Comparison of ENCODE assay signal across 8 cellular contexts in the genomic region with DNA sequence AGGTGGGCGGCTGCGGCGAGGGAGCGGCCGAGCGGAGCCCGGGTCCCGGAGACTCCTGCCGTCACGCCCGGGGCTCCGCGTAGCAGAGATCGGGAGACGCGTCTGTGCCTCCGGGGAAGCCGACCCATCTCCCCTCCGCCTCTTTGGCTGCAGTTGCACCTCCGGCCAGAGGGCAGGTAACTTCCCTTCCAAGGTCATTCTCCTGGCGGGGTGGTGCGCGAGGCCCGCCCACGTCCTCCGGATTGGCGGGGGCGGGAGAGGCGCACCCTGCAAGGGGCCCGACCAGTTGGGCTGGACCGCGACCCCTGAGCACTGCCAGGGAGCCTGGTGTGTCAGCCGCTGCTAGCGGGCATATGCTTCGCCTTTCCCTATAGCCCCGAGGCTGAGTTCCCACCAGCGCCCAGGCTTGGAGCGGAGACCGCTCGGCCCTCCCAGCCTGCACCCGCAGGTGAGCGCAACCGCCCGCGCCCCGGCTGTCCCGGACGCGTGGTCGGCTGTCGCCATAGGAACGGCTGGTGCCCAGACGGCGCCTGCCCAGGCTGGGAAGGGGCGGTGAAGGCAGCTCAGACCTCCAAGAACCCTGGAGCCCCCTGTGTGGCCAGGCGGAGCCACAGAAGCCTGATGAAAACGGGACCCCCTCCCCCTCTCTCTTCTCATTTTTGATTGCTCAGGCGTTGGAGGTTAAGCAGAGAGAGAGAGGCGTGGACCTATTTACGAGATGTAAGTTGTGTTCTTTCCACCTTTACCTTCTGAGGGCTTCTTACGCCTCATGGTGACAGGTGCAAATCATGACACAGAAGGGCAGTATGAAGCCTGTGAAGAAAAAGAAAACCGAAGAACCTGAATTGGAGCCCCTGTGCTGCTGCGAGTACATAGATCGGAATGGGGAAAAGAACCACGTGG. TPM values are rescaled to one million over a fixed set of nuclear protein-coding genes. Genes with fewer than 3 reads are reported as not detected.
DNase-seq lines count a peak whose midpoint lies in the region; ATAC-seq and TF ChIP-seq lines count a peak whose summit lies in the region.

No MANE protein-coding gene starts in this region.

- H3K4me1 ChIP-seq in esophagus squamous epithelium (peaks cover 0 to 19% (median 2%) of the 10 kb centered on the region in 3 donors), neuron (ENCODE audit: insufficient read depth, low read length) (peaks cover 10% of the 10 kb centered on the region), vagina (peaks cover 14% of the 10 kb centered on the region)

- H3K9me3 ChIP-seq in esophagus squamous epithelium: no peaks in the 10 kb centered on the region
- no peaks in the 10 kb centered on the region for H3K9me3 ChIP-seq in neuron (ENCODE audit: low read length)
- H3K9me3 ChIP-seq in vagina: no peaks in the 10 kb centered on the region

- ATAC-seq in HG02885 (IDR thresholded peaks at IDR 0.05; ENCODE audit: poor library complexity, unreplicated experiment): peak; percentile 51

- TF ChIP-seq POLR2A in esophagus squamous epithelium (IDR thresholded peaks at IDR 0.05): no peak
- TF ChIP-seq POLR2A in vagina (IDR thresholded peaks at IDR 0.05): no peak

- 1 to 12% methylated on average over 8 to 21 of the region's 65 CpGs for WGBS in esophagus squamous epithelium, 2 donors

- intact Hi-C loops in esophagus squamous epithelium (cut with DNase I): no loop called here
- intact Hi-C loops in vagina (cut with DNase I): no loop called here

- peaks cover 0 to 10% (median 0%) of the 10 kb centered on the region in 3 donors for H3K36me3 ChIP-seq in esophagus squamous epithelium
- H3K36me3 ChIP-seq in neuron (ENCODE audit: insufficient read depth, low read length): no peaks in the 10 kb centered on the region
- no peaks in the 10 kb centered on the region for H3K36me3 ChIP-seq in vagina

- peak overlapping the region; percentile 97 for H2AFZ ChIP-seq in neuron (ENCODE audit: low read depth, low read length)

- DNase-seq in SKM-1 treated with dmso at 0.1 percent for 144 hours (lab: John Stamatoyannopoulos, UW; ENCODE audit: unreplicated experiment): peak; percentile 37
- no peak for DNase-seq in SKM-1 (lab: John Stamatoyannopoulos, UW; ENCODE audit: unreplicated experiment)
- DNase-seq in NCI-H2196 treated with DMSO at 0.1 percent for 48 hours (lab: John Stamatoyannopoulos, UW; ENCODE audit: unreplicated experiment): peak; percentile 47
- peak; percentile 73 for DNase-seq in activated CD8-positive, alpha-beta memory T cell treated with anti-CD3 and anti-CD28 coated beads, Interleukin-2, amount 50 U/mL, for 48 hours
- no peak for DNase-seq in esophagus squamous epithelium (lab: John Stamatoyannopoulos, UW)
- DNase-seq in vagina (ENCODE audit: extremely low spot score in 2 of 2): no peak

- peak overlapping the region; percentile 70 to 90 (median 86) for H3K4me3 ChIP-seq in esophagus squamous epithelium
- peak overlapping the region; percentile 66 for H3K4me3 ChIP-seq in neuron (ENCODE audit: low read length)
- H3K4me3 ChIP-seq in vagina: peak overlapping the region; percentile 83 to 84

- H3K27ac ChIP-seq in esophagus squamous epithelium: peak overlapping the region; percentile 26 to 78 (median 70)
- H3K27ac ChIP-seq in vagina: no peak overlapping the region

- TF ChIP-seq CTCF in esophagus squamous epithelium (IDR thresholded peaks at IDR 0.05): no peak
- TF ChIP-seq CTCF in vagina (IDR thresholded peaks at IDR 0.05): no peak

- H3K27me3 ChIP-seq in esophagus squamous epithelium (no peaks in the 10 kb centered on the region), neuron (ENCODE audit: insufficient read depth, low read length) (no peaks in the 10 kb centered on the region), vagina (no peaks in the 10 kb centered on the region)

RNA-seq across cellular contexts. Expression of gene ZDHHC23, which starts 0.5 kb away (rescaled TPM):
- total RNA-seq in esophagus squamous epithelium (1 to 10 TPM; 1.4 to 7.6 (median 5.0) TPM), vagina (5.4 TPM)

Comparison
In these comparisons a context has a peak if more than half of its experiments do, and no peak if none do; other contexts are left out.
1. DNase-seq: peak in SKM-1 treated with dmso at 0.1 percent for 144 hours (single experiment), NCI-H2196 treated with DMSO at 0.1 percent for 48 hours (single experiment) and activated CD8-positive, alpha-beta memory T cell treated with anti-CD3 and anti-CD28 coated beads, Interleukin-2, amount 50 U/mL, for 48 hours (single experiment); none in SKM-1 (single experiment), esophagus squamous epithelium (single experiment) and vagina (0 of 2).
2. Peak in every context shown above with its lines, with median percentiles within 50 percentile points of each other: H3K4me3 ChIP-seq.